ENCODE assay signal across 8 cellular contexts in the genomic region with DNA sequence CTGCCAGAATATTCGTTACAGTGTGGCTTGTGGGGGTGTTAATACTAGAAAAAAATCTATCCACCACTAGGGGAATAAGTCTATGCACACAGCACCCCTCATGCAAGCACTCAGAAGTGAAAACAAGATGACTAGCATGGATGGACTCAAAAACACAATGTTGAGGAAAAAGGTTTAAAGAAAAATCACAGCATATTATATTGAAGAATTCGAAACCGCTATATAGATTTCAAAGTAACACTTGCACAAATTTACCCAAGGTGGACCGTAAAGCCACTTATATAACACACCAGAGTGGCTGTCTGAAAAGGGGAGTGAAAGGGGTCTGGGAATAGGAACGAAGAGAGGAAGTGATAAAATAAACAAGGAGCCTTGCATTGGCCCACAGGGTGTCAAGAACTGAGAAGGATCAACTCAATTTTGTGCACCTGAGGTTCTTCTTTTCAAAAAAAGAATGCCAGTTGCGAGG. TPM values are rescaled to one million over a fixed set of nuclear protein-coding genes. Genes with fewer than 3 reads are reported as not detected.
DNase-seq lines count a peak whose midpoint lies in the region; ATAC-seq and TF ChIP-seq lines count a peak whose summit lies in the region.

No MANE protein-coding gene starts in this region.

- TF ChIP-seq POLR2A in lower leg skin (IDR thresholded peaks at IDR 0.05), result no peak

- 0% methylated on average over 4 of the region's 6 CpGs for WGBS in HUES64
- WGBS in lower leg skin, 2 donors, result 1% methylated on average over 6 of the region's 6 CpGs

- no peaks in the 10 kb centered on the region for H3K9me3 ChIP-seq in Caco-2
- no peaks in the 10 kb centered on the region for H3K9me3 ChIP-seq in HUES64 (ENCODE audit: insufficient read depth, low read depth, low read length)
- no peaks in the 10 kb centered on the region for H3K9me3 ChIP-seq in SJCRH30 (replicated peaks)
- no peaks in the 10 kb centered on the region for H3K9me3 ChIP-seq in thoracic aorta

- intact Hi-C loops in Caco-2 (cut with micrococcal nuclease; ENCODE audit: unreplicated experiment) (no loop called here), lower leg skin (cut with DNase I; ENCODE audit: low total_unique reads) (no loop called here)
- intact Hi-C loops in dendritic cell treated with granulocyte-macrophage colony-stimulating factor and Interleukin-4, amounts not matched to agents 40 ng/mL and 50 ng/mL, for 4 days (cut with micrococcal nuclease), result no loop called here

- no peaks in the 10 kb centered on the region for H3K27me3 Mint-ChIP-seq in Caco-2 (ENCODE audit: insufficient read depth, unreplicated experiment)
- no peaks in the 10 kb centered on the region for H3K27me3 Mint-ChIP-seq in dendritic cell treated with granulocyte-macrophage colony-stimulating factor and Interleukin-4, amounts not matched to agents 40 ng/mL and 50 ng/mL, for 4 days

- TF ChIP-seq CTCF in Caco-2 (IDR thresholded peaks at IDR 0.05; ENCODE audit: insufficient read depth in 1 of 2, low read depth in 1 of 2, low read length in 1 of 2, severe bottlenecking in 1 of 2, unreplicated experiment in 1 of 2) (peak; percentile 1 to 37), lower leg skin (IDR thresholded peaks at IDR 0.05) (no peak), thoracic aorta (IDR thresholded peaks at IDR 0.05) (peak; percentile 44)

- H3K9me3 Mint-ChIP-seq in Caco-2 (ENCODE audit: unreplicated experiment), result no peaks in the 10 kb centered on the region
- no peaks in the 10 kb centered on the region for H3K9me3 Mint-ChIP-seq in dendritic cell treated with granulocyte-macrophage colony-stimulating factor and Interleukin-4, amounts not matched to agents 40 ng/mL and 50 ng/mL, for 4 days

- H3K4me3 Mint-ChIP-seq in Caco-2 (ENCODE audit: unreplicated experiment), result peak overlapping the region; percentile 92
- peak overlapping the region; percentile 87 for H3K4me3 Mint-ChIP-seq in dendritic cell treated with granulocyte-macrophage colony-stimulating factor and Interleukin-4, amounts not matched to agents 40 ng/mL and 50 ng/mL, for 4 days

- POLR2A ChIA-PET in Caco-2 (lab: Charles Lee), result interaction anchor here (0.6 to 1.3 kb wide), 3 partner anchors 11 to 352 kb away, joined by 3 to 6 read pairs (median 3); a partner anchor contains a TSS

- peak overlapping the region; percentile 91 for H3K9ac ChIP-seq in HUES64 (ENCODE audit: low read depth, low read length)

- BruUV-seq in Caco-2 (replicated peaks; lab: Mats Ljungman, UMichigan), result TSS peak; percentile 57

- ATAC-seq in GM19324 (IDR thresholded peaks at IDR 0.05; ENCODE audit: low FRiP score, unreplicated experiment) (peak; percentile 20), thoracic aorta (ENCODE audit: insufficient number of reproducible peaks, low FRiP score, low read depth) (no peak), HG02840 (IDR thresholded peaks at IDR 0.05; ENCODE audit: low FRiP score, unreplicated experiment) (no peak)

- H3K4me1 ChIP-seq in Caco-2 (0 out of 2 replicates have a peak, but pooled peaks cover 3% of the 10 kb centered on the region), HUES64 (ENCODE audit: insufficient read depth, low read length) (0 out of 2 replicates have a peak, but pooled peaks cover 9% of the 10 kb centered on the region), SJCRH30 (no peaks in the 10 kb centered on the region), thoracic aorta (ENCODE audit: control insufficient read depth in 1 of 2, low read depth in 2 of 2) (peaks cover 7 to 18% of the 10 kb centered on the region in 2 donors)

- H3K36me3 ChIP-seq in Caco-2 (ENCODE audit: control insufficient read depth, insufficient read depth, low read length) (peaks cover 3% of the 10 kb centered on the region; the same call in 1 of the 2 replicates), HUES64 (ENCODE audit: insufficient read depth, low read length) (peaks cover 27% of the 10 kb centered on the region), SJCRH30 (peaks cover 9% of the 10 kb centered on the region), thoracic aorta (peaks cover 9% of the 10 kb centered on the region)

- H3K27ac ChIP-seq in HUES64 (ENCODE audit: low read depth, low read length), result peak overlapping the region; percentile 84
- peak overlapping the region; percentile 43 for H3K27ac ChIP-seq in SJCRH30
- H3K27ac ChIP-seq in thoracic aorta, result peak overlapping the region; percentile 74 to 81

- peak overlapping the region; percentile 91 for H3K4me3 ChIP-seq in Caco-2 (ENCODE audit: low read depth, low read length)
- H3K4me3 ChIP-seq in HUES64 (ENCODE audit: low read length), result peak overlapping the region; percentile 95
- peak overlapping the region; percentile 70 for H3K4me3 ChIP-seq in SJCRH30
- peak overlapping the region; percentile 72 for H3K4me3 ChIP-seq in lower leg skin (ENCODE audit: low read depth, poor library complexity, severe bottlenecking)
- peak overlapping the region; percentile 95 for H3K4me3 ChIP-seq in thoracic aorta

- H3K27ac Mint-ChIP-seq in Caco-2 (ENCODE audit: unreplicated experiment), result peak overlapping the region; percentile 78
- peak overlapping the region; percentile 89 for H3K27ac Mint-ChIP-seq in dendritic cell treated with granulocyte-macrophage colony-stimulating factor and Interleukin-4, amounts not matched to agents 40 ng/mL and 50 ng/mL, for 4 days

- H3K27me3 ChIP-seq in Caco-2 (replicated peaks; ENCODE audit: control insufficient read depth, insufficient read depth, low read length) (no peaks in the 10 kb centered on the region), HUES64 (ENCODE audit: insufficient read depth, low read length) (no peaks in the 10 kb centered on the region), SJCRH30 (no peaks in the 10 kb centered on the region), thoracic aorta (replicated peaks; ENCODE audit: insufficient read depth) (no peaks in the 10 kb centered on the region)

- H3K4me1 Mint-ChIP-seq in Caco-2 (ENCODE audit: low read depth, unreplicated experiment), result no peaks in the 10 kb centered on the region
- H3K4me1 Mint-ChIP-seq in dendritic cell treated with granulocyte-macrophage colony-stimulating factor and Interleukin-4, amounts not matched to agents 40 ng/mL and 50 ng/mL, for 4 days (ENCODE audit: low read depth), result peaks cover 45% of the 10 kb centered on the region

- peaks cover 45% of the 10 kb centered on the region for H3K36me3 Mint-ChIP-seq in Caco-2 (ENCODE audit: insufficient read depth, unreplicated experiment)
- peaks cover 40% of the 10 kb centered on the region for H3K36me3 Mint-ChIP-seq in dendritic cell treated with granulocyte-macrophage colony-stimulating factor and Interleukin-4, amounts not matched to agents 40 ng/mL and 50 ng/mL, for 4 days (ENCODE audit: low read depth)

- DNase-seq in Caco-2 (no peak), SJCRH30 (peak in 1 of 2 experiments; percentile 44), lower leg skin (ENCODE audit: low spot score in 2 of 2) (no peak), thoracic aorta (ENCODE audit: low spot score) (no peak)

- CTCF ChIA-PET in Caco-2 (lab: Charles Lee), result interaction anchor here (0.6 to 1.1 kb wide), 6 partner anchors 8 to 1142 kb away, joined by 3 to 8 read pairs (median 3); no protein-coding TSS in a partner anchor

RNA-seq across cellular contexts. Expression of a gene that starts 0.5 kb away (rescaled TPM):
- total RNA-seq in Caco-2 (2022) (72.8 and 82.1 TPM in 2 replicates), lower leg skin (10 to 100 TPM; 29.6 to 50.3 (median 33.9) TPM), thoracic aorta (10 to 100 TPM; 47.7 to 62.4 TPM)
- polyA plus RNA-seq in HUES64 (2013, experiment 1 of 2), result 47.6 TPM
- polyA plus RNA-seq in HUES64 (2013, experiment 2 of 2), result 46.7 TPM
- total RNA-seq in SJCRH30 (2014; rRNA removed; shearing (Covaris generic)), result 26.3 and 30.6 TPM in 2 replicates

RNA-seq across cellular contexts. Expression of a gene that starts 46.1 kb away (rescaled TPM):
- total RNA-seq in Caco-2 (2022) (1.7 and 1.8 TPM in 2 replicates), lower leg skin (not detected), thoracic aorta (not detected)
- polyA plus RNA-seq in HUES64 (2013, experiment 1 of 2), result 81.5 TPM
- 73.0 TPM for polyA plus RNA-seq in HUES64 (2013, experiment 2 of 2)
- not detected in 2 replicates for total RNA-seq in SJCRH30 (2014; rRNA removed; shearing (Covaris generic))

Comparison
In these comparisons a context has a peak if more than half of its experiments do, and no peak if none do; other contexts are left out.
1. CTCF ChIP-seq: peak in Caco-2 (2 of 2) and thoracic aorta (single experiment); none in lower leg skin (0 of 3).
2. Peak in every context shown above with its lines, with median percentiles within 50 percentile points of each other: H3K4me3 ChIP-seq and H3K27ac ChIP-seq.